8 cellular contexts compared by ENCODE assay signal in the genomic region with DNA sequence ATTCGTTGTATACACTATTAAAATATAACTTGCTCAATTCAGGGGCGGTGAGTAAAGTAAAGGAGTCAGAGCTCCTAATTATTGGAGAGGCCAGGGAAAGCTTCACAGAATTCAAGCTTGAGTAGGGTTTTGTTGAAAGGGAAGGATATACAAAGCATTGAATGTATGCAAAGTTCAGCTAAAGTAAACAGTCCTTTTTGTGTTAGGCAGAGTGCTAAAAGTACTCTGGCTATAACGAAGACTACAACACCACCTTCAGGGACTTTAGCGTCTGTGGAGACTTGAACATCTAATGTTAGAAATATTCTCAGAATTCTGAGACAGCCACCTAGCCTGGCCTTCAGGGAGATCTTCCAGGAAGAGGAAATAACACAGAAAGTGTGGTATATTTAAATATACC. TPM values are rescaled to one million over a fixed set of nuclear protein-coding genes. Genes with fewer than 3 reads are reported as not detected.
DNase-seq lines count a peak whose midpoint lies in the region; ATAC-seq lines count a peak whose summit lies in the region.

No MANE protein-coding gene starts in this region.

- no peak for ATAC-seq in HG02884 (IDR thresholded peaks at IDR 0.05; ENCODE audit: unreplicated experiment)

- H3K4me3 ChIP-seq in ectodermal cell (ENCODE audit: insufficient read depth, low read depth, low read length) (peak overlapping the region; percentile 69), rectal smooth muscle tissue (ENCODE audit: low read length) (peak overlapping the region; percentile 74)

- H3K4me1 ChIP-seq in ectodermal cell (ENCODE audit: control insufficient read depth, insufficient read depth, low read length) (peaks cover 6% of the 10 kb centered on the region), rectal smooth muscle tissue (ENCODE audit: control insufficient read depth, insufficient read depth, low read length) (peaks cover 6% of the 10 kb centered on the region)

- no peaks in the 10 kb centered on the region for H3K9me3 ChIP-seq in ectodermal cell (ENCODE audit: control insufficient read depth, low read length)

- no peaks in the 10 kb centered on the region for H3K27me3 ChIP-seq in ectodermal cell (ENCODE audit: control insufficient read depth, insufficient read depth, low read length, poor library complexity, severe bottlenecking)
- no peaks in the 10 kb centered on the region for H3K27me3 ChIP-seq in rectal smooth muscle tissue (ENCODE audit: control insufficient read depth, insufficient read depth, low read length)

- H3K27ac ChIP-seq in ectodermal cell (ENCODE audit: insufficient read depth, low read depth, low read length, poor library complexity, severe bottlenecking) (no peak overlapping the region), rectal smooth muscle tissue (ENCODE audit: low read depth, low read length) (peak overlapping the region; percentile 80)

- H3K36me3 ChIP-seq in ectodermal cell (ENCODE audit: control insufficient read depth, insufficient read depth, low read length) (no peaks in the 10 kb centered on the region), rectal smooth muscle tissue (ENCODE audit: control insufficient read depth, insufficient read depth, low read length) (no peaks in the 10 kb centered on the region)

- 52 to 58% methylated on average over 4 of the region's 4 CpGs for WGBS in ectodermal cell, 2 experiments

- H3K9ac ChIP-seq in rectal smooth muscle tissue (ENCODE audit: low read length), result no peak overlapping the region

- DNase-seq in NCI-H2081 (lab: John Stamatoyannopoulos, UW) (peak; percentile 10 to 54), NCI-H2081 treated with DMSO at 0.1 percent for 48 hours (lab: John Stamatoyannopoulos, UW) (no peak), NCI-H69 (lab: John Stamatoyannopoulos, UW) (peak; percentile 66), SW480 (ENCODE audit: low spot score) (no peak), activated gamma-delta T cell treated with Interleukin-2 at 50 U/mL for 16 hours (no peak)

RNA-seq across cellular contexts. Expression of gene FALEC, which starts 1.1 kb away (rescaled TPM):
- 1.2 TPM for polyA plus RNA-seq in ectodermal cell (2013, experiment 1 of 4)
- polyA plus RNA-seq in ectodermal cell (2013, experiment 2 of 4), result 1.5 TPM
- 1.2 TPM for polyA plus RNA-seq in ectodermal cell (2013, experiment 3 of 4)
- polyA plus RNA-seq in ectodermal cell (2013, experiment 4 of 4), result 0.65 TPM

RNA-seq across cellular contexts. Expression of gene ECM1, which starts 8.7 kb away (rescaled TPM):
- polyA plus RNA-seq in ectodermal cell (2013, experiment 1 of 4), result 1.7 TPM
- 1.9 TPM for polyA plus RNA-seq in ectodermal cell (2013, experiment 2 of 4)
- 2.3 TPM for polyA plus RNA-seq in ectodermal cell (2013, experiment 3 of 4)
- polyA plus RNA-seq in ectodermal cell (2013, experiment 4 of 4), result 3.2 TPM

RNA-seq across cellular contexts. Expression of gene TARS2, which starts 29.4 kb away (rescaled TPM):
- 39.9 TPM for polyA plus RNA-seq in ectodermal cell (2013, experiment 1 of 4)
- 37.6 TPM for polyA plus RNA-seq in ectodermal cell (2013, experiment 2 of 4)
- polyA plus RNA-seq in ectodermal cell (2013, experiment 3 of 4), result 26.9 TPM
- polyA plus RNA-seq in ectodermal cell (2013, experiment 4 of 4), result 31.1 TPM

RNA-seq across cellular contexts. Expression of gene ADAMTSL4, which starts 32.6 kb away (rescaled TPM):
- 0.37 TPM for polyA plus RNA-seq in ectodermal cell (2013, experiment 1 of 4)
- polyA plus RNA-seq in ectodermal cell (2013, experiment 2 of 4), result 0.75 TPM
- polyA plus RNA-seq in ectodermal cell (2013, experiment 3 of 4), result 0.64 TPM
- polyA plus RNA-seq in ectodermal cell (2013, experiment 4 of 4), result 0.57 TPM

Comparison
In these comparisons a context has a peak if more than half of its experiments do, and no peak if none do; other contexts are left out.
1. DNase-seq: peak in NCI-H2081 (2 of 2) and NCI-H69 (single experiment); none in NCI-H2081 treated with DMSO at 0.1 percent for 48 hours (single experiment), SW480 (single experiment) and activated gamma-delta T cell treated with Interleukin-2 at 50 U/mL for 16 hours (single experiment).